Comparison of ENCODE assay signal across 7 cellular contexts in genomic region chr17:66043419-66043818, GRCh38.
"Had no signal": no experiment of that assay in that cellular context is flagged by ENCODE, and none has a peak within 500 bp of the region (broad histone marks: within the 10 kb centered on the region; RNA-seq: fewer than 3 reads in every experiment).

No MANE protein-coding gene starts in this region.

- H3K4me3 Mint-ChIP-seq: GM23338, H9, IgD-negative memory B cell had no signal

- H3K9me3 Mint-ChIP-seq: GM23338, H9, IgD-negative memory B cell had no signal

- H3K27me3 Mint-ChIP-seq: IgD-negative memory B cell had no signal

- H3K4me1 Mint-ChIP-seq: GM23338, H9 had no signal

- FAIRE-seq: H1, HepG2 had no signal

- H3K36me3 Mint-ChIP-seq: IgD-negative memory B cell had no signal

- H3K4me2 ChIP-seq: GM23338 had no signal

- H3K27ac Mint-ChIP-seq: GM23338, H9, IgD-negative memory B cell had no signal

- H3K4me3 ChIP-seq: GM23338 had no signal

- H2AFZ ChIP-seq: GM23338 had no signal

- DNase-seq: H9, HCEC 1CT, KBM-7 had no signal
